ENCODE assay signal across 8 cellular contexts in genomic region chr6:87697581-87698552, GRCh38. TPM values are rescaled to one million over a fixed set of nuclear protein-coding genes. Genes with fewer than 3 reads are reported as not detected.
DNase-seq lines count a peak whose midpoint lies in the region; ATAC-seq and TF ChIP-seq lines count a peak whose summit lies in the region.

No MANE protein-coding gene starts in this region.

- CTCF ChIA-PET in CD4-positive, alpha-beta T cell (lab: Charles Lee) = interaction anchor here (0.7 to 0.9 kb wide), 3 partner anchors 34 to 559 kb away, joined by 3 read pairs; no protein-coding TSS in a partner anchor
- CTCF ChIA-PET in activated B cell treated with CpG ODN at 0.5 μM for 24 hours (lab: Charles Lee) = interaction anchor here (0.9 to 1.0 kb wide), 2 partner anchors 134 to 444 kb away, joined by 4 to 5 read pairs; no protein-coding TSS in a partner anchor

- no peak for ATAC-seq in CD4-positive, alpha-beta T cell (ENCODE audit: poor library complexity)
- ATAC-seq in activated B cell treated with CpG ODN at 0.5 μM for 24 hours (ENCODE audit: low read depth) = no peak

- H3K4me1 ChIP-seq in HUES48 (ENCODE audit: control insufficient read depth, insufficient read depth, low read length) = peaks cover 38% of the 10 kb centered on the region

- H3K27ac ChIP-seq in CD4-positive, alpha-beta T cell (ENCODE audit: low read depth, low read length) = no peak overlapping the region
- H3K27ac ChIP-seq in HUES48 (ENCODE audit: low read depth, low read length) (peak overlapping the region; percentile 84), skin epidermis (peak overlapping the region in 13 of 21 experiments; percentile 8 to 99 (median 38))

- peaks cover 35% of the 10 kb centered on the region for H3K36me3 Mint-ChIP-seq in CD4-positive, alpha-beta T cell (ENCODE audit: low read depth)
- H3K36me3 Mint-ChIP-seq in activated B cell treated with CpG ODN at 0.5 μM for 24 hours (ENCODE audit: low read depth) = peaks cover 37% of the 10 kb centered on the region
- H3K36me3 Mint-ChIP-seq in glutamatergic neuron (ENCODE audit: unreplicated experiment) = no peaks in the 10 kb centered on the region

- no peak for DNase-seq in CD4-positive, alpha-beta T cell
- DNase-seq in activated B cell treated with CpG ODN at 0.5 μM for 24 hours = no peak
- DNase-seq in glutamatergic neuron = no peak
- no peak for DNase-seq in stimulated activated CD4-positive, alpha-beta T cell treated with anti-CD3 and anti-CD28 coated beads, Interleukin-4, amount 100 ng/mL, for 24 hours
- DNase-seq in activated CD8-positive, alpha-beta memory T cell treated with anti-CD3 and anti-CD28 coated beads, Interleukin-2, amount 50 U/mL, for 4 hours = no peak
- no peak for DNase-seq in iPS-NIHi11 (ENCODE audit: low spot score)

- no peaks in the 10 kb centered on the region for H3K27me3 Mint-ChIP-seq in CD4-positive, alpha-beta T cell
- H3K27me3 Mint-ChIP-seq in activated B cell treated with CpG ODN at 0.5 μM for 24 hours (no peaks in the 10 kb centered on the region), glutamatergic neuron (ENCODE audit: unreplicated experiment) (peaks cover 14% of the 10 kb centered on the region)

- no peaks in the 10 kb centered on the region for H3K9me3 ChIP-seq in CD4-positive, alpha-beta T cell (ENCODE audit: control insufficient read depth, low read length)
- no peaks in the 10 kb centered on the region for H3K9me3 ChIP-seq in HUES48 (ENCODE audit: control insufficient read depth, insufficient read depth, low read length)

- H3K9ac ChIP-seq in HUES48 (ENCODE audit: low read depth, low read length) = 0 out of 2 replicates have a peak overlapping the region, but pooled peaks have one; percentile 30

- H3K4me3 Mint-ChIP-seq in CD4-positive, alpha-beta T cell = peak overlapping the region; percentile 93
- H3K4me3 Mint-ChIP-seq in activated B cell treated with CpG ODN at 0.5 μM for 24 hours (peak overlapping the region; percentile 97), glutamatergic neuron (ENCODE audit: unreplicated experiment) (peak overlapping the region; percentile 94)

- no peaks in the 10 kb centered on the region for H3K9me3 Mint-ChIP-seq in CD4-positive, alpha-beta T cell
- H3K9me3 Mint-ChIP-seq in activated B cell treated with CpG ODN at 0.5 μM for 24 hours (no peaks in the 10 kb centered on the region), glutamatergic neuron (ENCODE audit: unreplicated experiment) (peaks cover 20% of the 10 kb centered on the region)

- no peaks in the 10 kb centered on the region for H3K27me3 ChIP-seq in CD4-positive, alpha-beta T cell (ENCODE audit: control insufficient read depth, insufficient read depth, low read length)
- H3K27me3 ChIP-seq in HUES48 (ENCODE audit: control insufficient read depth, insufficient read depth, low read length) = no peaks in the 10 kb centered on the region

- peaks cover 8% of the 10 kb centered on the region for H3K36me3 ChIP-seq in HUES48 (ENCODE audit: control insufficient read depth, insufficient read depth, low read length)

- peaks cover 79% of the 10 kb centered on the region for H3K4me1 Mint-ChIP-seq in CD4-positive, alpha-beta T cell (ENCODE audit: low read depth)
- H3K4me1 Mint-ChIP-seq in activated B cell treated with CpG ODN at 0.5 μM for 24 hours = peaks cover 75% of the 10 kb centered on the region
- peaks cover 19% of the 10 kb centered on the region for H3K4me1 Mint-ChIP-seq in glutamatergic neuron (ENCODE audit: low read depth, unreplicated experiment)

- POLR2A ChIA-PET in CD4-positive, alpha-beta T cell (lab: Charles Lee) = interaction anchor here (0.9 to 4.2 kb wide), 12 partner anchors 10 to 1383 kb away, joined by 3 to 23 read pairs (median 4); partner anchors contain the start of genes ORC3, PNRC1, RARS2 and SLC35A1
- POLR2A ChIA-PET in activated B cell treated with CpG ODN at 0.5 μM for 24 hours (lab: Charles Lee) = interaction anchor here (0.6 to 1.8 kb wide), 9 partner anchors 10 to 1383 kb away, joined by 3 to 8 read pairs (median 5); partner anchors contain the start of gene PNRC1

- no peak for TF ChIP-seq CTCF in CD4-positive, alpha-beta T cell (IDR thresholded peaks at IDR 0.05)
- TF ChIP-seq CTCF in activated B cell treated with CpG ODN at 0.5 μM for 24 hours (IDR thresholded peaks at IDR 0.05) (no peak), glutamatergic neuron (IDR thresholded peaks at IDR 0.05; ENCODE audit: partially characterized antibody, unreplicated experiment) (no peak)

- peak overlapping the region; percentile 90 for H3K27ac Mint-ChIP-seq in CD4-positive, alpha-beta T cell
- H3K27ac Mint-ChIP-seq in activated B cell treated with CpG ODN at 0.5 μM for 24 hours (peak overlapping the region; percentile 67), glutamatergic neuron (ENCODE audit: unreplicated experiment) (peak overlapping the region; percentile 86)

- intact Hi-C loops in CD4-positive, alpha-beta T cell (cut with DNase I, micrococcal nuclease) = no loop called here
- intact Hi-C loops in activated B cell treated with CpG ODN at 0.5 μM for 24 hours (cut with micrococcal nuclease) = no loop called here

- H3K4me3 ChIP-seq in HUES48 (ENCODE audit: low read depth, low read length) (peak overlapping the region; percentile 94), skin epidermis (peak overlapping the region in 6 of 7 experiments; percentile 9 to 94 (median 76))

RNA-seq across cellular contexts. Expression of gene AKIRIN2, which starts 4.2 kb away (rescaled TPM):
- total RNA-seq in CD4-positive, alpha-beta T cell = 10 to 100 TPM; 91.0 to 92.5 TPM
- total RNA-seq in activated B cell treated with CpG ODN at 0.5 μM for 24 hours = 61.9 and 76.4 TPM in 2 replicates
- 167 TPM for total RNA-seq in glutamatergic neuron (ENCODE audit: unreplicated experiment)
